ENCODE assay signal across 21 cellular contexts in the genomic region with DNA sequence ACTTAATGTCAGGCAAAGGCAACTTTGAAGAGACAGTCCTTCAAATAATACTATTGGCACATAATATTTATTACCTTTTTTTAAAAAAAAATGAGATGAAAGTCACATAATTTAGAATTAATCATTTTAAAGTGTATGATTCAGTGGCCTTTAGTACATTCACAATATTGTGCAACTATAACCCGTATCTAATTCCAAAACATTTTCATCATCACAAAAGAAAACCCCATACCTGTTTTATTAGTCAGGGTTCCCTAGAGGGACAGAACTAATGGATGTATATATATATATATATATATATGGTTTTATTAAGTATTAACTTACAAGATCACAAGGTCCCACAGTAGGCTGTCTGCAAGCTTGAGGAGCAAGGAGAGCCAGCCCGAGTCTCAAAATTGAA.
DNase-seq lines count a peak whose midpoint lies in the region; ATAC-seq and TF ChIP-seq lines count a peak whose summit lies in the region.
"Had no signal": no experiment of that assay in that cellular context is flagged by ENCODE, and none has a peak within 500 bp of the region (broad histone marks: within the 10 kb centered on the region; RNA-seq: fewer than 3 reads in every experiment).

No MANE protein-coding gene starts in this region.

- H2AFZ ChIP-seq in mammary epithelial cell (ENCODE audit: low read depth, low read length): no peak overlapping the region

- DNase-seq in MCF 10A (ENCODE audit: unreplicated experiment): peak; percentile 48
- no peak for DNase-seq in breast epithelium (ENCODE audit: low spot score in 2 of 2)
- DNase-seq in mammary epithelial cell: peak; percentile 66
- peak; percentile 43 for DNase-seq in fibroblast of pulmonary artery (ENCODE audit: low read depth)
- no peak for DNase-seq in Right ventricle myocardium superior
- no peak for DNase-seq in H7
- DNase-seq: CD4-positive, CD25-positive, alpha-beta regulatory T cell; COR-L47; DMS 273 treated with DMSO at 0.1 percent for 48 hours; GF-D8; NCI-H1105 treated with DMSO at 0.1 percent for 48 hours; NCI-H1694; NCI-H2081 treated with DMSO at 0.1 percent for 48 hours; NCI-H524 had no signal

- H3K4me1 Mint-ChIP-seq in MCF 10A (ENCODE audit: insufficient read depth, unreplicated experiment): peaks cover 9% of the 10 kb centered on the region
- H3K4me1 Mint-ChIP-seq: B cell; CD4-positive, CD25-positive, alpha-beta regulatory T cell had no signal

- TF ChIP-seq POLR2A in breast epithelium (IDR thresholded peaks at IDR 0.05): no peak

- 100% methylated on average over 1 of the region's 2 CpGs for WGBS in mammary epithelial cell (ENCODE audit: low coverage, missing lambda C conversion rate)

- ATAC-seq in HG03439 (IDR thresholded peaks at IDR 0.05; ENCODE audit: unreplicated experiment) (no peak), Right ventricle myocardium superior (ENCODE audit: poor library complexity) (no peak)
- ATAC-seq: HCT116, K562, Right ventricle myocardium inferior had no signal

- H3K9me3 ChIP-seq in breast epithelium: no peaks in the 10 kb centered on the region
- no peaks in the 10 kb centered on the region for H3K9me3 ChIP-seq in mammary epithelial cell (replicated peaks; ENCODE audit: insufficient read depth, low read length)
- H3K9me3 ChIP-seq in skeletal muscle satellite cell (replicated peaks; ENCODE audit: low read length): no peaks in the 10 kb centered on the region

- H3K27ac ChIP-seq in breast epithelium (no peak overlapping the region), mammary epithelial cell (ENCODE audit: insufficient read depth, low read depth, low read length) (peak overlapping the region; percentile 94)
- H3K27ac ChIP-seq: 22Rv1 had no signal

- H3K4me2 ChIP-seq in mammary epithelial cell (ENCODE audit: insufficient read depth, low read depth, low read length) (peak overlapping the region; percentile 41), skeletal muscle satellite cell (ENCODE audit: low read length) (peak overlapping the region; percentile 48)

- BruUV-seq in MCF 10A (replicated peaks; lab: Mats Ljungman, UMichigan) (no TSS peak), mammary epithelial cell (replicated peaks; lab: Mats Ljungman, UMichigan) (no TSS peak)

- POLR2A ChIA-PET in MCF 10A (lab: Yijun Ruan, JAX): interaction anchor here (0.9 to 1.0 kb wide), 2 partner anchors 15 to 240 kb away, joined by 3 to 4 read pairs; no protein-coding TSS in a partner anchor

- no peaks in the 10 kb centered on the region for H3K36me3 ChIP-seq in breast epithelium
- no peaks in the 10 kb centered on the region for H3K36me3 ChIP-seq in mammary epithelial cell (ENCODE audit: insufficient read depth, low read length)
- no peaks in the 10 kb centered on the region for H3K36me3 ChIP-seq in skeletal muscle satellite cell (ENCODE audit: insufficient read depth, low read length)
- no peaks in the 10 kb centered on the region for H3K36me3 ChIP-seq in H7 (replicated peaks; ENCODE audit: control insufficient read depth, insufficient read depth, low read length)

- no peaks in the 10 kb centered on the region for H3K4me1 ChIP-seq in breast epithelium
- H3K4me1 ChIP-seq in mammary epithelial cell (ENCODE audit: insufficient read depth, low read length): peaks cover 7% of the 10 kb centered on the region
- peaks cover 23% of the 10 kb centered on the region for H3K4me1 ChIP-seq in skeletal muscle satellite cell (ENCODE audit: control insufficient read depth, insufficient read depth, low read length)

- H4K20me1 ChIP-seq in mammary epithelial cell (ENCODE audit: insufficient read depth, low read length): no peaks in the 10 kb centered on the region

- no peak for TF ChIP-seq CTCF in MCF 10A (IDR thresholded peaks at IDR 0.05; ENCODE audit: unreplicated experiment)
- no peak for TF ChIP-seq CTCF in breast epithelium (IDR thresholded peaks at IDR 0.05)
- no peak for TF ChIP-seq CTCF in mammary epithelial cell (conservative IDR thresholded peaks at IDR 0.05 in 1 of 2, IDR thresholded peaks at IDR 0.05 in 1 of 2; ENCODE audit: extremely low read depth in 1 of 2, insufficient read depth in 1 of 2, low read depth in 1 of 2, low read length in 2 of 2)
- TF ChIP-seq CTCF in fibroblast of pulmonary artery (IDR thresholded peaks at IDR 0.05; ENCODE audit: low read length, missing control alignments): no peak

- CTCF ChIA-PET in MCF 10A (lab: Yijun Ruan, JAX): no interaction called here
- CTCF ChIA-PET in mammary epithelial cell (lab: Charles Lee; ENCODE audit: low non-redundant PET): no interaction called here

- intact Hi-C loops in MCF 10A (cut with micrococcal nuclease) (loop anchor here (5.0 kb wide), 1 partner anchor 387 kb away; no protein-coding TSS in a partner anchor), breast epithelium (cut with DNase I; ENCODE audit: low total_unique reads) (no loop called here), mammary epithelial cell (cut with micrococcal nuclease) (loop anchor here (5.0 to 10.0 kb wide), 2 partner anchors 150 to 167 kb away; no protein-coding TSS in a partner anchor), Right ventricle myocardium superior (cut with DNase I) (no loop called here)

- no peak overlapping the region for H3K4me3 ChIP-seq in breast epithelium
- no peak overlapping the region for H3K4me3 ChIP-seq in mammary epithelial cell (replicated peaks in 1 of 3; ENCODE audit: insufficient read depth in 1 of 3, low read depth in 2 of 3, low read length in 3 of 3)
- no peak overlapping the region for H3K4me3 ChIP-seq in fibroblast of pulmonary artery (replicated peaks; ENCODE audit: low read depth, low read length)
- H3K4me3 ChIP-seq in skeletal muscle satellite cell (ENCODE audit: low read length): no peak overlapping the region
- H3K4me3 ChIP-seq in H7 (ENCODE audit: insufficient read depth, low read depth, low read length): no peak overlapping the region
- H3K4me3 ChIP-seq: K562 had no signal

- peaks cover 7% of the 10 kb centered on the region for H3K79me2 ChIP-seq in mammary epithelial cell (ENCODE audit: insufficient read depth, low read length)

- dilution Hi-C loops in mammary epithelial cell (cut with HindIII; ENCODE audit: low sequenced_read_pairs): no loop called here

- in situ Hi-C loops in mammary epithelial cell (cut with MboI; ENCODE audit: low sequenced_read_pairs in 2 of 2): no loop called here

- H3K9me3 Mint-ChIP-seq in MCF 10A (ENCODE audit: unreplicated experiment): no peaks in the 10 kb centered on the region

- peaks cover 63% of the 10 kb centered on the region for H3K27me3 Mint-ChIP-seq in MCF 10A (ENCODE audit: insufficient read depth, unreplicated experiment)
- H3K27me3 Mint-ChIP-seq: B cell; CD4-positive, CD25-positive, alpha-beta regulatory T cell had no signal

- peak overlapping the region; percentile 39 for H3K9ac ChIP-seq in mammary epithelial cell (ENCODE audit: insufficient read depth, low read length)
- H3K9ac ChIP-seq in skeletal muscle satellite cell (ENCODE audit: low read depth, low read length): peak overlapping the region; percentile 40

- H3K36me3 Mint-ChIP-seq in MCF 10A (ENCODE audit: insufficient read depth, unreplicated experiment): no peaks in the 10 kb centered on the region
- H3K36me3 Mint-ChIP-seq: CD4-positive, CD25-positive, alpha-beta regulatory T cell had no signal

- H3K27me3 ChIP-seq in breast epithelium (peaks cover 0 to 12% of the 10 kb centered on the region in 2 donors), mammary epithelial cell (ENCODE audit: insufficient read depth, low read length) (no peaks in the 10 kb centered on the region), skeletal muscle satellite cell (ENCODE audit: control insufficient read depth, insufficient read depth, low read length) (no peaks in the 10 kb centered on the region), H7 (ENCODE audit: control insufficient read depth, insufficient read depth, low read length) (no peaks in the 10 kb centered on the region)

- no peak overlapping the region for H3K27ac Mint-ChIP-seq in MCF 10A (ENCODE audit: low read depth, unreplicated experiment)
- H3K27ac Mint-ChIP-seq: B cell; CD4-positive, CD25-positive, alpha-beta regulatory T cell had no signal

- no peak overlapping the region for H3K4me3 Mint-ChIP-seq in MCF 10A (ENCODE audit: unreplicated experiment)
- H3K4me3 Mint-ChIP-seq: B cell; CD4-positive, CD25-positive, alpha-beta regulatory T cell had no signal

Comparison
In these comparisons a context has a peak if more than half of its experiments do, and no peak if none do; other contexts are left out.
1. DNase-seq: peak in MCF 10A (single experiment), mammary epithelial cell (single experiment) and fibroblast of pulmonary artery (single experiment); none in breast epithelium (0 of 2), Right ventricle myocardium superior (single experiment) and H7 (single experiment).
2. intact Hi-C loops: an anchor here in MCF 10A (5.0 kb wide) and mammary epithelial cell (5.0 to 10.0 kb wide); none called in breast epithelium and Right ventricle myocardium superior.